ENCODE assay signal across 26 cellular contexts in the genomic region with DNA sequence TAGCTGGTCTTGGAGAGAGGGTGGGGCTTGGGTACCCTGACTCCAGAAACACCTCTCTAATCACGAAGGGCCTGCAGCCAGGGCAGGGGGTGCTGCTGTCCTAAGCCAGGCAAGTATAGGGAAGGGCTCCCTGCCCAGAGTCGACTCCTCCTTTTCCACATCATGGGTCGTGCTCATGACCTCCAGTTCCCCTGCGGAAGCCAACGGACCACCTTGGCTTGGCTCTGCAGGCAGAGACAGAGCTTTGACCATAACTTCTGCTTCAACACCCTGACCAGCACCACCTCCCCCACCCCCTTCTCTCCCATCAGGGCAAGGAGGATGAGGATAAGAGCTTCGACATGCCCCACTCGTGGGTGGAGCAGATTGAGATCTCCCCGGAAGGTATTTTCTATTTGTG. TPM values are rescaled to one million over a fixed set of nuclear protein-coding genes. Genes with fewer than 3 reads are reported as not detected.
"Had no signal": no experiment of that assay in that cellular context is flagged by ENCODE, and none has a peak within 500 bp of the region (broad histone marks: within the 10 kb centered on the region; RNA-seq: fewer than 3 reads in every experiment).

No MANE protein-coding gene starts in this region.

- H3K4me3 ChIP-seq: colonic mucosa, esophagus squamous epithelium, gastroesophageal sphincter, lung, pancreas, prostate gland, right lobe of liver, testis, tibial nerve, upper lobe of right lung, vagina had no signal

- H3K36me3 Mint-ChIP-seq: immature natural killer cell; naive thymus-derived CD4-positive, alpha-beta T cell; stimulated activated naive B cell treated with anti-CD40 and anti-IgM and Interleukin-4, amounts not matched to agents 10 μg/mL and 1 μg/mL and 100 μg/mL, for 72 hours had no signal

- H3K9me3 Mint-ChIP-seq: immature natural killer cell; naive thymus-derived CD4-positive, alpha-beta T cell; stimulated activated naive B cell treated with anti-CD40 and anti-IgM and Interleukin-4, amounts not matched to agents 10 μg/mL and 1 μg/mL and 100 μg/mL, for 72 hours; stimulated activated naive CD8-positive, alpha-beta T cell treated with anti-CD3 and anti-CD28 coated beads, Interleukin-15, amount 100 ng/mL, for 72 hours had no signal

- H3K4me1 Mint-ChIP-seq: naive thymus-derived CD4-positive, alpha-beta T cell had no signal

- H3K4me3 Mint-ChIP-seq: immature natural killer cell; naive thymus-derived CD4-positive, alpha-beta T cell; stimulated activated naive B cell treated with anti-CD40 and anti-IgM and Interleukin-4, amounts not matched to agents 10 μg/mL and 1 μg/mL and 100 μg/mL, for 72 hours; stimulated activated naive CD8-positive, alpha-beta T cell treated with anti-CD3 and anti-CD28 coated beads, Interleukin-15, amount 100 ng/mL, for 72 hours had no signal

- H3K27ac Mint-ChIP-seq: stimulated activated naive B cell treated with anti-CD40 and anti-IgM and Interleukin-4, amounts not matched to agents 10 μg/mL and 1 μg/mL and 100 μg/mL, for 72 hours had no signal

- H3K4me1 ChIP-seq: colonic mucosa, esophagus squamous epithelium, gastroesophageal sphincter, pancreas, prostate gland, right lobe of liver, testis, tibial nerve, upper lobe of right lung, vagina had no signal

- H3K9me3 ChIP-seq: colonic mucosa, esophagus squamous epithelium, gastroesophageal sphincter, pancreas, prostate gland, right lobe of liver, testis, tibial nerve, upper lobe of right lung, vagina had no signal

- H3K36me3 ChIP-seq: colonic mucosa, esophagus squamous epithelium, gastroesophageal sphincter, pancreas, prostate gland, right lobe of liver, tibial nerve, upper lobe of right lung, vagina had no signal

- H3K27me3 Mint-ChIP-seq: stimulated activated naive B cell treated with anti-CD40 and anti-IgM and Interleukin-4, amounts not matched to agents 10 μg/mL and 1 μg/mL and 100 μg/mL, for 72 hours; stimulated activated naive CD8-positive, alpha-beta T cell treated with anti-CD3 and anti-CD28 coated beads, Interleukin-15, amount 100 ng/mL, for 72 hours had no signal

- H3K27ac ChIP-seq: colonic mucosa, esophagus squamous epithelium, gastroesophageal sphincter, pancreas, prostate gland, right lobe of liver, testis, tibial nerve, upper lobe of right lung, vagina had no signal

- DNase-seq: colonic mucosa; dermis blood vessel endothelial cell; esophagus squamous epithelium; foreskin fibroblast; immature natural killer cell; left ventricle myocardium superior; mesenchymal stem cell; naive thymus-derived CD4-positive, alpha-beta T cell; occipital lobe; right lobe of liver; stimulated activated CD4-positive, alpha-beta T cell treated with anti-CD3 and anti-CD28 coated beads, Interleukin-15, amount 100 ng/mL, for 24 hours; stimulated activated CD4-positive, alpha-beta T cell treated with anti-CD3 and anti-CD28 coated beads, Interleukin-1b, Interleukin-23, amount 100 ng/mL, for 48 hours; stimulated activated CD4-positive, alpha-beta T cell treated with anti-CD3 and anti-CD28 coated beads, Interleukin-4, amount 100 ng/mL, for 24 hours; stimulated activated naive B cell treated with anti-CD40 and anti-IgM and Interleukin-4, amounts not matched to agents 10 μg/mL and 1 μg/mL and 100 μg/mL, for 72 hours; stimulated activated naive CD8-positive, alpha-beta T cell treated with anti-CD3 and anti-CD28 coated beads, Interleukin-15, amount 100 ng/mL, for 72 hours; testis; upper lobe of right lung had no signal

- ATAC-seq: gastroesophageal sphincter; left ventricle myocardium superior; naive thymus-derived CD4-positive, alpha-beta T cell; pancreas; right lobe of liver; stimulated activated naive B cell treated with anti-CD40 and anti-IgM and Interleukin-4, amounts not matched to agents 10 μg/mL and 1 μg/mL and 100 μg/mL, for 72 hours; stimulated activated naive CD8-positive, alpha-beta T cell treated with anti-CD3 and anti-CD28 coated beads, Interleukin-15, amount 100 ng/mL, for 72 hours; upper lobe of right lung had no signal

- H3K27me3 ChIP-seq: colonic mucosa, pancreas, right lobe of liver, testis, tibial nerve, upper lobe of right lung, vagina had no signal

- FAIRE-seq: keratinocyte, pancreas had no signal

RNA-seq across cellular contexts. Expression of gene DRC7, which starts 26.8 kb away (rescaled TPM):
- total RNA-seq: colonic mucosa; dermis blood vessel endothelial cell; epithelial cell of proximal tubule; left ventricle myocardium superior; naive thymus-derived CD4-positive, alpha-beta T cell; upper lobe of right lung; vagina had no signal
- polyA plus RNA-seq: immature natural killer cell; keratinocyte; naive thymus-derived CD4-positive, alpha-beta T cell had no signal

RNA-seq across cellular contexts. Expression of gene ADGRG3, which starts 53.2 kb away (rescaled TPM):
- total RNA-seq: prostate gland, renal cortical epithelial cell had no signal
- polyA plus RNA-seq: keratinocyte; naive thymus-derived CD4-positive, alpha-beta T cell had no signal
